Comparison of ENCODE assay signal across 1 cellular context in the genomic region with DNA sequence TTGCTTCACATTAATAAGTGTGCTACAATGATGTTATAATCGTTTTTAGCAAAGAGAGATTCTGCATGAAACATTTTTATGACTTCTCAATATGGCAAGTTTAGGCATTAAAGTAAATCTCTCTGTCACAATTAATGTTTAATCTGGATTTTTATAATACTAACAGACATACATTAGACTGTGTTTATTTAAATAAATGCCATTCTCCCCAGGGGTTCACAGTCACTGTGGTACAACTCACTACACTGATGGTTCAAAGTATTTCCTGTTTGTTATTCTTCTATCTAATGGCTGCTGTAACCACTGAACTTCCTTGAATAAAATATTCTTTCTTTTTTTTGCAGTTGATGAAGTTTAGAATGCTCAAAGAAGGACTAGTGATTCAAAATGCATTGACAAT.
TF ChIP-seq lines count a peak whose summit lies in the region.

No MANE protein-coding gene starts in this region.

TF ChIP-seq in GM23338, 12 proteins besides CTCF, POLR2A, EP300 and RAD21 (continued from another document):
- TF ChIP-seq, protein P1, sequence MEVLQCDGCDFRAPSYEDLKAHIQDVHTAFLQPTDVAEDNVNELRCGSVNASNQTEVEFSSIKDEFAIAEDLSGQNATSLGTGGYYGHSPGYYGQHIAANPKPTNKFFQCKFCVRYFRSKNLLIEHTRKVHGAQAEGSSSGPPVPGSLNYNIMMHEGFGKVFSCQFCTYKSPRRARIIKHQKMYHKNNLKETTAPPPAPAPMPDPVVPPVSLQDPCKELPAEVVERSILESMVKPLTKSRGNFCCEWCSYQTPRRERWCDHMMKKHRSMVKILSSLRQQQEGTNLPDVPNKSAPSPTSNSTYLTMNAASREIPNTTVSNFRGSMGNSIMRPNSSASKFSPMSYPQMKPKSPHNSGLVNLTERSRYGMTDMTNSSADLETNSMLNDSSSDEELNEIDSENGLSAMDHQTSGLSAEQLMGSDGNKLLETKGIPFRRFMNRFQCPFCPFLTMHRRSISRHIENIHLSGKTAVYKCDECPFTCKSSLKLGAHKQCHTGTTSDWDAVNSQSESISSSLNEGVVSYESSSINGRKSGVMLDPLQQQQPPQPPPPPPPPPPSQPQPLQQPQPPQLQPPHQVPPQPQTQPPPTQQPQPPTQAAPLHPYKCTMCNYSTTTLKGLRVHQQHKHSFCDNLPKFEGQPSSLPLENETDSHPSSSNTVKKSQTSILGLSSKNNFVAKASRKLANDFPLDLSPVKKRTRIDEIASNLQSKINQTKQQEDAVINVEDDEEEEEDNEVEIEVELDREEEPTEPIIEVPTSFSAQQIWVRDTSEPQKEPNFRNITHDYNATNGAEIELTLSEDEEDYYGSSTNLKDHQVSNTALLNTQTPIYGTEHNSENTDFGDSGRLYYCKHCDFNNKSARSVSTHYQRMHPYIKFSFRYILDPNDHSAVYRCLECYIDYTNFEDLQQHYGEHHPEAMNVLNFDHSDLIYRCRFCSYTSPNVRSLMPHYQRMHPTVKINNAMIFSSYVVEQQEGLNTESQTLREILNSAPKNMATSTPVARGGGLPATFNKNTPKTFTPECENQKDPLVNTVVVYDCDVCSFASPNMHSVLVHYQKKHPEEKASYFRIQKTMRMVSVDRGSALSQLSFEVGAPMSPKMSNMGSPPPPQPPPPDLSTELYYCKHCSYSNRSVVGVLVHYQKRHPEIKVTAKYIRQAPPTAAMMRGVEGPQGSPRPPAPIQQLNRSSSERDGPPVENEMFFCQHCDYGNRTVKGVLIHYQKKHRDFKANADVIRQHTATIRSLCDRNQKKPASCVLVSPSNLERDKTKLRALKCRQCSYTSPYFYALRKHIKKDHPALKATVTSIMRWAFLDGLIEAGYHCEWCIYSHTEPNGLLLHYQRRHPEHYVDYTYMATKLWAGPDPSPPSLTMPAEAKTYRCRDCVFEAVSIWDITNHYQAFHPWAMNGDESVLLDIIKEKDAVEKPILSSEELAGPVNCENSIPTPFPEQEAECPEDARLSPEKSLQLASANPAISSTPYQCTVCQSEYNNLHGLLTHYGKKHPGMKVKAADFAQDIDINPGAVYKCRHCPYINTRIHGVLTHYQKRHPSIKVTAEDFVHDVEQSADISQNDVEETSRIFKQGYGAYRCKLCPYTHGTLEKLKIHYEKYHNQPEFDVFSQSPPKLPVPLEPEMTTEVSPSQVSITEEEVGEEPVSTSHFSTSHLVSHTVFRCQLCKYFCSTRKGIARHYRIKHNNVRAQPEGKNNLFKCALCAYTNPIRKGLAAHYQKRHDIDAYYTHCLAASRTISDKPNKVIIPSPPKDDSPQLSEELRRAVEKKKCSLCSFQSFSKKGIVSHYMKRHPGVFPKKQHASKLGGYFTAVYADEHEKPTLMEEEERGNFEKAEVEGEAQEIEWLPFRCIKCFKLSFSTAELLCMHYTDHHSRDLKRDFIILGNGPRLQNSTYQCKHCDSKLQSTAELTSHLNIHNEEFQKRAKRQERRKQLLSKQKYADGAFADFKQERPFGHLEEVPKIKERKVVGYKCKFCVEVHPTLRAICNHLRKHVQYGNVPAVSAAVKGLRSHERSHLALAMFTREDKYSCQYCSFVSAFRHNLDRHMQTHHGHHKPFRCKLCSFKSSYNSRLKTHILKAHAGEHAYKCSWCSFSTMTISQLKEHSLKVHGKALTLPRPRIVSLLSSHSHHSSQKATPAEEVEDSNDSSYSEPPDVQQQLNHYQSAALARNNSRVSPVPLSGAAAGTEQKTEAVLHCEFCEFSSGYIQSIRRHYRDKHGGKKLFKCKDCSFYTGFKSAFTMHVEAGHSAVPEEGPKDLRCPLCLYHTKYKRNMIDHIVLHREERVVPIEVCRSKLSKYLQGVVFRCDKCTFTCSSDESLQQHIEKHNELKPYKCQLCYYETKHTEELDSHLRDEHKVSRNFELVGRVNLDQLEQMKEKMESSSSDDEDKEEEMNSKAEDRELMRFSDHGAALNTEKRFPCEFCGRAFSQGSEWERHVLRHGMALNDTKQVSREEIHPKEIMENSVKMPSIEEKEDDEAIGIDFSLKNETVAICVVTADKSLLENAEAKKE (CRISPR knock-in tag; IDR thresholded peaks at IDR 0.05) = no peak
- no peak for TF ChIP-seq POLR2AphosphoS5 (IDR thresholded peaks at IDR 0.05; ENCODE audit: low read depth)
- no peak for TF ChIP-seq STAT1 (IDR thresholded peaks at IDR 0.05; ENCODE audit: unreplicated experiment)
- no peak for TF ChIP-seq EZH2phosphoT487 (IDR thresholded peaks at IDR 0.05; ENCODE audit: unreplicated experiment)
- TF ChIP-seq NANOG (IDR thresholded peaks at IDR 0.05; ENCODE audit: borderline replicate concordance) = no peak; the same call in 1 of the 2 replicates
- TF ChIP-seq, protein P2, sequence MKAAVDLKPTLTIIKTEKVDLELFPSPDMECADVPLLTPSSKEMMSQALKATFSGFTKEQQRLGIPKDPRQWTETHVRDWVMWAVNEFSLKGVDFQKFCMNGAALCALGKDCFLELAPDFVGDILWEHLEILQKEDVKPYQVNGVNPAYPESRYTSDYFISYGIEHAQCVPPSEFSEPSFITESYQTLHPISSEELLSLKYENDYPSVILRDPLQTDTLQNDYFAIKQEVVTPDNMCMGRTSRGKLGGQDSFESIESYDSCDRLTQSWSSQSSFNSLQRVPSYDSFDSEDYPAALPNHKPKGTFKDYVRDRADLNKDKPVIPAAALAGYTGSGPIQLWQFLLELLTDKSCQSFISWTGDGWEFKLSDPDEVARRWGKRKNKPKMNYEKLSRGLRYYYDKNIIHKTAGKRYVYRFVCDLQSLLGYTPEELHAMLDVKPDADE (IDR thresholded peaks at IDR 0.05) = no peak
- TF ChIP-seq CREB1 (CRISPR knock-in tag; IDR thresholded peaks at IDR 0.05; ENCODE audit: low read depth) = no peak
- TF ChIP-seq EZH2 (IDR thresholded peaks at IDR 0.05; ENCODE audit: low read depth, unreplicated experiment) = no peak
- no peak for TF ChIP-seq ZNF114 (CRISPR knock-in tag; IDR thresholded peaks at IDR 0.05)
- TF ChIP-seq, protein P3, sequence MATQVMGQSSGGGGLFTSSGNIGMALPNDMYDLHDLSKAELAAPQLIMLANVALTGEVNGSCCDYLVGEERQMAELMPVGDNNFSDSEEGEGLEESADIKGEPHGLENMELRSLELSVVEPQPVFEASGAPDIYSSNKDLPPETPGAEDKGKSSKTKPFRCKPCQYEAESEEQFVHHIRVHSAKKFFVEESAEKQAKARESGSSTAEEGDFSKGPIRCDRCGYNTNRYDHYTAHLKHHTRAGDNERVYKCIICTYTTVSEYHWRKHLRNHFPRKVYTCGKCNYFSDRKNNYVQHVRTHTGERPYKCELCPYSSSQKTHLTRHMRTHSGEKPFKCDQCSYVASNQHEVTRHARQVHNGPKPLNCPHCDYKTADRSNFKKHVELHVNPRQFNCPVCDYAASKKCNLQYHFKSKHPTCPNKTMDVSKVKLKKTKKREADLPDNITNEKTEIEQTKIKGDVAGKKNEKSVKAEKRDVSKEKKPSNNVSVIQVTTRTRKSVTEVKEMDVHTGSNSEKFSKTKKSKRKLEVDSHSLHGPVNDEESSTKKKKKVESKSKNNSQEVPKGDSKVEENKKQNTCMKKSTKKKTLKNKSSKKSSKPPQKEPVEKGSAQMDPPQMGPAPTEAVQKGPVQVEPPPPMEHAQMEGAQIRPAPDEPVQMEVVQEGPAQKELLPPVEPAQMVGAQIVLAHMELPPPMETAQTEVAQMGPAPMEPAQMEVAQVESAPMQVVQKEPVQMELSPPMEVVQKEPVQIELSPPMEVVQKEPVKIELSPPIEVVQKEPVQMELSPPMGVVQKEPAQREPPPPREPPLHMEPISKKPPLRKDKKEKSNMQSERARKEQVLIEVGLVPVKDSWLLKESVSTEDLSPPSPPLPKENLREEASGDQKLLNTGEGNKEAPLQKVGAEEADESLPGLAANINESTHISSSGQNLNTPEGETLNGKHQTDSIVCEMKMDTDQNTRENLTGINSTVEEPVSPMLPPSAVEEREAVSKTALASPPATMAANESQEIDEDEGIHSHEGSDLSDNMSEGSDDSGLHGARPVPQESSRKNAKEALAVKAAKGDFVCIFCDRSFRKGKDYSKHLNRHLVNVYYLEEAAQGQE (IDR thresholded peaks at IDR 0.05; ENCODE audit: unreplicated experiment) = no peak
- TF ChIP-seq ZNF331 (CRISPR knock-in tag; IDR thresholded peaks at IDR 0.05; ENCODE audit: low read depth) = no peak
